In genomic region chr12:94289551-94290312, GRCh38 we compare ENCODE assay signal across 10 cellular contexts.
DNase-seq lines count a peak whose midpoint lies in the region; TF ChIP-seq lines count a peak whose summit lies in the region.
"Had no signal": no experiment of that assay in that cellular context is flagged by ENCODE, and none has a peak within 500 bp of the region (broad histone marks: within the 10 kb centered on the region; RNA-seq: fewer than 3 reads in every experiment).

No MANE protein-coding gene starts in this region.

- H3K4me3 ChIP-seq in AG04449 (ENCODE audit: low read depth, low read length) (no peak overlapping the region; the same call in 1 of the 2 replicates), neuronal stem cell (ENCODE audit: low read length in 2 of 2) (no peak overlapping the region)

- H4K91ac ChIP-seq in neuronal stem cell (ENCODE audit: low read depth, low read length, poor library complexity) = no peak overlapping the region

- H3K14ac ChIP-seq in neuronal stem cell (ENCODE audit: low read length) = no peak overlapping the region

- no peak overlapping the region for H2BK12ac ChIP-seq in neuronal stem cell (ENCODE audit: low read length)

- H2AK5ac ChIP-seq in neuronal stem cell (ENCODE audit: low read depth, low read length) = no peak overlapping the region

- CTCF ChIA-PET in AG04449 (lab: Yijun Ruan, JAX) = interaction anchor here (0.7 to 1.9 kb wide), 6 partner anchors 14 to 145 kb away, joined by 3 to 6 read pairs (median 3); no protein-coding TSS in a partner anchor

- H3K27ac ChIP-seq in neuronal stem cell (replicated peaks; ENCODE audit: low read length) = peak overlapping the region; percentile 67

- H3K36me3 ChIP-seq in neuronal stem cell (replicated peaks in 1 of 2; ENCODE audit: control insufficient read depth in 2 of 2, insufficient read depth in 2 of 2, low read length in 2 of 2) = peaks cover 0 to 6% of the 10 kb centered on the region in 2 donors

- H3K4me2 ChIP-seq in neuronal stem cell (ENCODE audit: insufficient read depth, low read length, poor library complexity, severe bottlenecking) = peak overlapping the region; percentile 19

- H2AFZ ChIP-seq in neuronal stem cell (ENCODE audit: low read length) = no peak overlapping the region

- no peak for TF ChIP-seq POLR2A in erythroblast (IDR thresholded peaks at IDR 0.05; ENCODE audit: low read length)

- H2BK120ac ChIP-seq in neuronal stem cell (ENCODE audit: low read depth, low read length) = no peak overlapping the region

- H3K23ac ChIP-seq in neuronal stem cell (ENCODE audit: low read depth, low read length, poor library complexity) = no peak overlapping the region

- no peaks in the 10 kb centered on the region for H3K79me1 ChIP-seq in neuronal stem cell (ENCODE audit: low read depth, low read length)

- H3K18ac ChIP-seq in neuronal stem cell (ENCODE audit: low read length) = no peak overlapping the region

- WGBS in neuronal stem cell (ENCODE audit: extremely low coverage in 2 of 2, insufficient read length in 2 of 2, insufficient replicate concordance in 1 of 2), 2 donors = no CpG with 5 or more reads among the region's 12 CpGs

- no peak overlapping the region for H2BK5ac ChIP-seq in neuronal stem cell (ENCODE audit: low read length)

- no peak overlapping the region for H3K4ac ChIP-seq in neuronal stem cell (ENCODE audit: low read length)

- no peak overlapping the region for H4K8ac ChIP-seq in neuronal stem cell (ENCODE audit: low read depth, low read length)

- peaks cover 0 to 23% of the 10 kb centered on the region in 2 donors for H3K4me1 ChIP-seq in neuronal stem cell (ENCODE audit: control insufficient read depth in 2 of 2, insufficient read depth in 1 of 2, low read depth in 1 of 2, low read length in 2 of 2)
- H3K4me1 ChIP-seq: Caco-2 had no signal

- H3K9me3 ChIP-seq in neuronal stem cell (replicated peaks in 1 of 2; ENCODE audit: control insufficient read depth in 2 of 2, insufficient read depth in 1 of 2, low read depth in 1 of 2, low read length in 2 of 2) = no peaks in the 10 kb centered on the region
- H3K9me3 ChIP-seq: Caco-2 had no signal

- H3K9ac ChIP-seq in neuronal stem cell (ENCODE audit: low read depth, low read length, poor library complexity) = no peak overlapping the region

- DNase-seq in AG04449 (ENCODE audit: low read depth, low spot score) (peak; percentile 56), NCI-H2227 (lab: John Stamatoyannopoulos, UW; ENCODE audit: unreplicated experiment) (peak; percentile 51), erythroblast (lab: John Stamatoyannopoulos, UW) (peak; percentile 31 to 61), neuronal stem cell (ENCODE audit: low spot score) (no peak), mesenteric fat pad (ENCODE audit: low spot score) (no peak), iPS-NIHi7 (ENCODE audit: extremely low spot score) (no peak), NCI-H2171 treated with DMSO at 0.1 percent for 48 hours (lab: John Stamatoyannopoulos, UW) (no peak)
- no peak for DNase-seq in activated naive CD4-positive, alpha-beta T cell treated with anti-CD3 and anti-CD28 coated beads, Interleukin-2, amount 50 U/mL, for 16 hours
- DNase-seq: activated CD8-positive, alpha-beta T cell treated with anti-CD3 and anti-CD28 coated beads, Interleukin-2, amount 10 ng/mL, durations not matched to agents 7 days and 5 days; Caco-2 had no signal

- TF ChIP-seq CTCF in AG04449 (IDR thresholded peaks at IDR 0.05; ENCODE audit: insufficient read depth, low read length, missing control alignments) = no peak

- H3K27me3 ChIP-seq in neuronal stem cell (ENCODE audit: control insufficient read depth in 3 of 3, insufficient read depth in 3 of 3, low read depth in 1 of 3, low read length in 3 of 3) = no peaks in the 10 kb centered on the region

- POLR2A ChIA-PET in AG04449 (lab: Yijun Ruan, JAX) = interaction anchor here (1.0 to 1.2 kb wide), 2 partner anchors 24 to 169 kb away, joined by 3 to 5 read pairs; partner anchors contain the start of gene CEP83

- no peak overlapping the region for H2BK15ac ChIP-seq in neuronal stem cell (ENCODE audit: low read length)

Comparison
In these comparisons a context has a peak if more than half of its experiments do, and no peak if none do; other contexts are left out.
1. DNase-seq: peak in AG04449 (single experiment), NCI-H2227 (single experiment) and erythroblast (2 of 2); none in neuronal stem cell (single experiment), activated naive CD4-positive, alpha-beta T cell treated with anti-CD3 and anti-CD28 coated beads, Interleukin-2, amount 50 U/mL, for 16 hours (single experiment), mesenteric fat pad (single experiment), iPS-NIHi7 (single experiment) and NCI-H2171 treated with DMSO at 0.1 percent for 48 hours (single experiment).